ENCODE assay signal across 17 cellular contexts in genomic region chrX:118569676-118570075, GRCh38.
DNase-seq lines count a peak whose midpoint lies in the region; ATAC-seq and TF ChIP-seq lines count a peak whose summit lies in the region.
"Had no signal": no experiment of that assay in that cellular context is flagged by ENCODE, and none has a peak within 500 bp of the region (broad histone marks: within the 10 kb centered on the region; RNA-seq: fewer than 3 reads in every experiment).

No MANE protein-coding gene starts in this region.

- H3K4me3 Mint-ChIP-seq in stimulated activated naive CD8-positive, alpha-beta T cell treated with anti-CD3 and anti-CD28 coated beads, Interleukin-15, amount 100 ng/mL, for 72 hours: peak overlapping the region; percentile 6 to 30
- no peak overlapping the region for H3K4me3 Mint-ChIP-seq in glutamatergic neuron (ENCODE audit: unreplicated experiment)
- H3K4me3 Mint-ChIP-seq: IgD-negative memory B cell had no signal

- no peaks in the 10 kb centered on the region for H3K27me3 Mint-ChIP-seq in stimulated activated naive CD8-positive, alpha-beta T cell treated with anti-CD3 and anti-CD28 coated beads, Interleukin-15, amount 100 ng/mL, for 72 hours
- no peaks in the 10 kb centered on the region for H3K27me3 Mint-ChIP-seq in glutamatergic neuron (ENCODE audit: unreplicated experiment)
- H3K27me3 Mint-ChIP-seq: IgD-negative memory B cell had no signal

- no peaks in the 10 kb centered on the region for H3K36me3 Mint-ChIP-seq in glutamatergic neuron (ENCODE audit: unreplicated experiment)

- H3K27ac Mint-ChIP-seq in stimulated activated naive CD8-positive, alpha-beta T cell treated with anti-CD3 and anti-CD28 coated beads, Interleukin-15, amount 100 ng/mL, for 72 hours: peak overlapping the region; percentile 49 to 65
- no peak overlapping the region for H3K27ac Mint-ChIP-seq in glutamatergic neuron (ENCODE audit: unreplicated experiment)
- H3K27ac Mint-ChIP-seq: IgD-negative memory B cell had no signal

- H3K9me3 Mint-ChIP-seq in stimulated activated naive CD8-positive, alpha-beta T cell treated with anti-CD3 and anti-CD28 coated beads, Interleukin-15, amount 100 ng/mL, for 72 hours: no peaks in the 10 kb centered on the region
- no peaks in the 10 kb centered on the region for H3K9me3 Mint-ChIP-seq in glutamatergic neuron (ENCODE audit: unreplicated experiment)
- H3K9me3 Mint-ChIP-seq: IgD-negative memory B cell had no signal

- H3K4me1 Mint-ChIP-seq in stimulated activated naive CD8-positive, alpha-beta T cell treated with anti-CD3 and anti-CD28 coated beads, Interleukin-15, amount 100 ng/mL, for 72 hours: peaks cover 18% of the 10 kb centered on the region
- H3K4me1 Mint-ChIP-seq in glutamatergic neuron (ENCODE audit: low read depth, unreplicated experiment): no peaks in the 10 kb centered on the region
- H3K4me1 Mint-ChIP-seq: IgD-negative memory B cell had no signal

- DNase-seq in NCI-H2107 treated with DMSO at 0.1 percent for 48 hours (lab: John Stamatoyannopoulos, UW; ENCODE audit: unreplicated experiment) (peak; percentile 72), NCI-H2107 (lab: John Stamatoyannopoulos, UW) (no peak), fibroblast of gingiva (ENCODE audit: low read depth) (peak; percentile 12), glutamatergic neuron (no peak)
- DNase-seq in stimulated activated CD4-positive, alpha-beta T cell treated with anti-CD3 and anti-CD28 coated beads, Interleukin-4, amount 100 ng/mL, for 24 hours: peak; percentile 23
- no peak for DNase-seq in stimulated activated CD4-positive, alpha-beta T cell treated with anti-CD3 and anti-CD28 coated beads, Interleukin-4, amount 100 ng/mL, for 1 hour
- peak in 1 of 2 donors; percentile 26 for DNase-seq in stimulated activated naive CD8-positive, alpha-beta T cell treated with anti-CD3 and anti-CD28 coated beads, Interleukin-15, amount 100 ng/mL, for 72 hours
- DNase-seq: H7; islet precursor cell; MV-4-11; NCI-H2081 treated with DMSO at 0.1 percent for 48 hours; NCI-H510A treated with DMSO at 0.1 percent for 48 hours; stimulated activated CD8-positive, alpha-beta memory T cell treated with anti-CD3 and anti-CD28 coated beads, Interleukin-4, amount 100 ng/mL, for 48 hours; SW 1271 had no signal

- TF ChIP-seq CTCF in glutamatergic neuron (IDR thresholded peaks at IDR 0.05; ENCODE audit: partially characterized antibody, unreplicated experiment): no peak

- peak; percentile 93 for ATAC-seq in stimulated activated naive CD8-positive, alpha-beta T cell treated with anti-CD3 and anti-CD28 coated beads, Interleukin-15, amount 100 ng/mL, for 72 hours
- ATAC-seq in GM19467 (IDR thresholded peaks at IDR 0.05; ENCODE audit: unreplicated experiment): no peak
- ATAC-seq: sciatic nerve had no signal

Comparison
In these comparisons a context has a peak if more than half of its experiments do, and no peak if none do; other contexts are left out.
1. DNase-seq: peak in NCI-H2107 treated with DMSO at 0.1 percent for 48 hours (single experiment), stimulated activated CD4-positive, alpha-beta T cell treated with anti-CD3 and anti-CD28 coated beads, Interleukin-4, amount 100 ng/mL, for 24 hours (single experiment) and fibroblast of gingiva (single experiment); none in NCI-H2107 (single experiment), stimulated activated CD4-positive, alpha-beta T cell treated with anti-CD3 and anti-CD28 coated beads, Interleukin-4, amount 100 ng/mL, for 1 hour (single experiment) and glutamatergic neuron (single experiment).